In genomic region chr2:151292124-151292523, GRCh38 we compare ENCODE assay signal across 26 cellular contexts. TPM values are rescaled to one million over a fixed set of nuclear protein-coding genes. Genes with fewer than 3 reads are reported as not detected.
DNase-seq lines count a peak whose midpoint lies in the region; ATAC-seq, FAIRE-seq and TF ChIP-seq lines count a peak whose summit lies in the region.
"Had no signal": no experiment of that assay in that cellular context is flagged by ENCODE, and none has a peak within 500 bp of the region (broad histone marks: within the 10 kb centered on the region; RNA-seq: fewer than 3 reads in every experiment).

No MANE protein-coding gene starts in this region.

- H2BK120ac ChIP-seq in neuronal stem cell (ENCODE audit: low read depth, low read length): no peak overlapping the region

- no peak for TF ChIP-seq RAD21 in K562 (CRISPR knock-in tag; conservative IDR thresholded peaks at IDR 0.05 in 1 of 2, IDR thresholded peaks at IDR 0.05 in 1 of 2)

- DNase-seq in Right ventricle myocardium inferior (ENCODE audit: missing footprints) (no peak), left ventricle myocardium inferior (no peak), GM12891 (ENCODE audit: insufficient read length, low spot score) (no peak), K562 (ENCODE audit: extremely low read depth in 1 of 4, low spot score in 3 of 4) (peak in 2 of 4 experiments; percentile 28 to 32), smooth muscle cell (lab: John Stamatoyannopoulos, UW; ENCODE audit: unreplicated experiment) (no peak), COR-L47 (lab: John Stamatoyannopoulos, UW) (no peak), neuronal stem cell (ENCODE audit: low spot score) (no peak)
- DNase-seq in activated CD4-positive, alpha-beta T cell treated with anti-CD3 and anti-CD28 coated beads for 48 hours: no peak
- DNase-seq: AML-193; DMS53; GM23248; H9; MV-4-11; NCI-H1105 treated with DMSO at 0.1 percent for 48 hours; NCI-H146; NCI-H1930; NCI-H2107; NCI-H82; NK-92 treated with Interleukin-12 subunit alpha and Interleukin-12 subunit beta, amount 100 ng/mL, for 24 hours; RPMI8226; SHP77; T-cell had no signal

- H4K20me1 ChIP-seq in K562 (replicated peaks; ENCODE audit: control insufficient read depth, insufficient read depth, low read length) (no peaks in the 10 kb centered on the region), smooth muscle cell (ENCODE audit: low read depth) (no peaks in the 10 kb centered on the region)

- H3K36me3 ChIP-seq in left ventricle myocardium inferior: no peaks in the 10 kb centered on the region
- no peaks in the 10 kb centered on the region for H3K36me3 ChIP-seq in K562 (ENCODE audit: control insufficient read depth, insufficient read depth, low read length)
- no peaks in the 10 kb centered on the region for H3K36me3 ChIP-seq in smooth muscle cell (ENCODE audit: low read depth)
- H3K36me3 ChIP-seq in neuronal stem cell (replicated peaks in 1 of 2; ENCODE audit: control insufficient read depth in 2 of 2, insufficient read depth in 2 of 2, low read length in 2 of 2): no peaks in the 10 kb centered on the region

- no peak overlapping the region for H3K18ac ChIP-seq in neuronal stem cell (ENCODE audit: low read length)

- CTCF ChIA-PET in K562 (lab: Yijun Ruan, JAX; ENCODE audit: low intra/inter-chr PET ratio): no interaction called here

- no peak overlapping the region for H2BK5ac ChIP-seq in neuronal stem cell (ENCODE audit: low read length)

- no peak overlapping the region; the same call in 1 of the 2 replicates for H3K4me2 ChIP-seq in K562 (ENCODE audit: insufficient read depth, low read length)
- no peak overlapping the region for H3K4me2 ChIP-seq in smooth muscle cell
- no peak overlapping the region for H3K4me2 ChIP-seq in neuronal stem cell (ENCODE audit: insufficient read depth, low read length, poor library complexity, severe bottlenecking)

- H3K4ac ChIP-seq in neuronal stem cell (ENCODE audit: low read length): no peak overlapping the region

- H2BK15ac ChIP-seq in neuronal stem cell (ENCODE audit: low read length): no peak overlapping the region

- no peaks in the 10 kb centered on the region for H3K9me1 ChIP-seq in K562 (ENCODE audit: control insufficient read depth, insufficient read depth, low read length)

- no peak overlapping the region for H4K91ac ChIP-seq in neuronal stem cell (ENCODE audit: low read depth, low read length, poor library complexity)

- intact Hi-C loops in Right ventricle myocardium inferior (cut with DNase I) (loop anchor here (10.0 kb wide), 1 partner anchor 123 kb away; no protein-coding TSS in a partner anchor), left ventricle myocardium inferior (cut with micrococcal nuclease) (no loop called here), K562 (cut with micrococcal nuclease) (loop anchor here (5.0 kb wide), 1 partner anchor 45 kb away; no protein-coding TSS in a partner anchor)

- TF ChIP-seq POLR2A in GM12891 (IDR thresholded peaks at IDR 0.05; ENCODE audit: low read depth, low read length) (no peak), K562 (conservative IDR thresholded peaks at IDR 0.05) (no peak)

- H2AK5ac ChIP-seq in neuronal stem cell (ENCODE audit: low read depth, low read length): no peak overlapping the region

- H2AFZ ChIP-seq in K562 (ENCODE audit: low read depth, low read length) (peak overlapping the region; percentile 73), smooth muscle cell (ENCODE audit: low read depth) (peak overlapping the region; percentile 37), neuronal stem cell (ENCODE audit: low read length) (no peak overlapping the region)
- H2AFZ ChIP-seq: GM23248 had no signal

- no peak overlapping the region for H3K27ac ChIP-seq in left ventricle myocardium inferior (replicated peaks)
- H3K27ac ChIP-seq in K562 (ENCODE audit: extremely low read depth, low read depth, low read length): no peak overlapping the region
- no peak overlapping the region for H3K27ac ChIP-seq in smooth muscle cell (ENCODE audit: low read depth)
- no peak overlapping the region for H3K27ac ChIP-seq in neuronal stem cell (replicated peaks; ENCODE audit: low read length)
- H3K27ac ChIP-seq: C4-2B, GM23248 had no signal

- H3K9me3 ChIP-seq in left ventricle myocardium inferior (replicated peaks): no peaks in the 10 kb centered on the region
- H3K9me3 ChIP-seq in K562 (replicated peaks; ENCODE audit: control insufficient read depth, insufficient read depth, low read depth, low read length): no peaks in the 10 kb centered on the region
- no peaks in the 10 kb centered on the region for H3K9me3 ChIP-seq in smooth muscle cell (replicated peaks; ENCODE audit: low read depth)
- no peaks in the 10 kb centered on the region for H3K9me3 ChIP-seq in neuronal stem cell (replicated peaks in 1 of 2; ENCODE audit: control insufficient read depth in 2 of 2, insufficient read depth in 1 of 2, low read depth in 1 of 2, low read length in 2 of 2)

- BruUV-seq in K562 (replicated peaks; lab: Mats Ljungman, UMichigan): no TSS peak

- H3K79me2 ChIP-seq in K562 (ENCODE audit: control insufficient read depth, insufficient read depth, low read length) (peaks cover 17% of the 10 kb centered on the region; the same call in 2 of the 3 replicates), smooth muscle cell (ENCODE audit: low read depth) (no peaks in the 10 kb centered on the region)

- POLR2A ChIA-PET in K562 (lab: Yijun Ruan, JAX): interaction anchor here (0.9 kb wide), 1 partner anchor 9 kb away, joined by 4 read pairs; no protein-coding TSS in a partner anchor

- no peak overlapping the region for H4K8ac ChIP-seq in neuronal stem cell (ENCODE audit: low read depth, low read length)

- peak; percentile 38 for ATAC-seq in Right ventricle myocardium inferior
- ATAC-seq in K562: no peak
- ATAC-seq: T-cell had no signal

- 23% methylated on average over 2 of the region's 2 CpGs for WGBS in K562 (ENCODE audit: insufficient coverage, low coverage, missing lambda C conversion rate)
- WGBS in smooth muscle cell (ENCODE audit: low lambda C conversion rate): 93% methylated on average over 2 of the region's 2 CpGs
- no CpG with 5 or more reads among the region's 2 CpGs for WGBS in neuronal stem cell (ENCODE audit: extremely low coverage in 2 of 2, insufficient read length in 2 of 2, insufficient replicate concordance in 1 of 2), 2 donors

- FAIRE-seq in GM12891 (lab: Jason Lieb, UNC) (peak; percentile 13), K562 (lab: Jason Lieb, UNC) (no peak)
- FAIRE-seq: A204.1, D721Med had no signal

- no peaks in the 10 kb centered on the region for H3K79me1 ChIP-seq in neuronal stem cell (ENCODE audit: low read depth, low read length)

- H3K4me1 ChIP-seq in left ventricle myocardium inferior: peaks cover 33% of the 10 kb centered on the region
- H3K4me1 ChIP-seq in K562 (replicated peaks in 1 of 2; ENCODE audit: control insufficient read depth in 2 of 2, insufficient read depth in 2 of 2, low read length in 2 of 2): peaks cover 14 to 20% of the 10 kb centered on the region in 2 experiments; a peak in 4 of 5 replicates
- no peaks in the 10 kb centered on the region for H3K4me1 ChIP-seq in smooth muscle cell (ENCODE audit: low read depth)
- H3K4me1 ChIP-seq in neuronal stem cell (ENCODE audit: control insufficient read depth in 2 of 2, insufficient read depth in 1 of 2, low read depth in 1 of 2, low read length in 2 of 2): no peaks in the 10 kb centered on the region

- no peak overlapping the region for H3K4me3 ChIP-seq in left ventricle myocardium inferior
- H3K4me3 ChIP-seq in K562: no peak overlapping the region
- no peak overlapping the region for H3K4me3 ChIP-seq in smooth muscle cell
- H3K4me3 ChIP-seq in neuronal stem cell (ENCODE audit: low read length in 2 of 2): no peak overlapping the region
- H3K4me3 ChIP-seq: GM23248 had no signal

- H2BK12ac ChIP-seq in neuronal stem cell (ENCODE audit: low read length): no peak overlapping the region

- no peaks in the 10 kb centered on the region for H3F3A ChIP-seq in smooth muscle cell (ENCODE audit: low read depth)

- no peak for TF ChIP-seq CTCF in left ventricle myocardium inferior (IDR thresholded peaks at IDR 0.05; ENCODE audit: borderline replicate concordance)
- no peak for TF ChIP-seq CTCF in K562 (IDR thresholded peaks at IDR 0.05 in 2 of 3, conservative IDR thresholded peaks at IDR 0.05 in 1 of 3; ENCODE audit: insufficient read depth in 2 of 3, low read depth in 1 of 3, low read length in 3 of 3)
- TF ChIP-seq CTCF in smooth muscle cell (IDR thresholded peaks at IDR 0.05; ENCODE audit: borderline replicate concordance, insufficient read depth, poor library complexity, severe bottlenecking): no peak

- no peak overlapping the region for H3K23ac ChIP-seq in neuronal stem cell (ENCODE audit: low read depth, low read length, poor library complexity)

- H3K14ac ChIP-seq in neuronal stem cell (ENCODE audit: low read length): no peak overlapping the region

- no peak overlapping the region for H3K9ac ChIP-seq in K562 (ENCODE audit: insufficient read depth in 1 of 2, low read depth in 2 of 2, low read length in 2 of 2)
- no peak overlapping the region for H3K9ac ChIP-seq in smooth muscle cell (ENCODE audit: low read depth)
- no peak overlapping the region for H3K9ac ChIP-seq in neuronal stem cell (ENCODE audit: low read depth, low read length, poor library complexity)
- H3K9ac ChIP-seq: GM23248 had no signal

- TF ChIP-seq EP300 in K562 (IDR thresholded peaks at IDR 0.05; ENCODE audit: low read length): no peak

- H3K27me3 ChIP-seq in left ventricle myocardium inferior (ENCODE audit: low read depth): peaks cover 4% of the 10 kb centered on the region
- H3K27me3 ChIP-seq in K562 (ENCODE audit: control insufficient read depth in 2 of 2, insufficient read depth in 2 of 2, low read length in 2 of 2): no peaks in the 10 kb centered on the region
- no peaks in the 10 kb centered on the region for H3K27me3 ChIP-seq in smooth muscle cell (ENCODE audit: low read depth)
- H3K27me3 ChIP-seq in neuronal stem cell (ENCODE audit: control insufficient read depth in 3 of 3, insufficient read depth in 3 of 3, low read depth in 1 of 3, low read length in 3 of 3): peaks cover 0 to 8% (median 0%) of the 10 kb centered on the region in 3 experiments

- in situ Hi-C loops in K562 (cut with MboI): no loop called here

RNA-seq across cellular contexts. Expression of gene NMI, which starts 2.7 kb away (rescaled TPM):
- total RNA-seq in Right ventricle myocardium inferior (4.5 TPM), left ventricle myocardium inferior (2.9 TPM), K562 (2014; rRNA removed) (21.9 and 23.5 TPM in 2 replicates), K562 (2014; rRNA removed; fragmentation: Illumina TruSeq; extraction: Trizol) (20.3 and 23.6 TPM in 2 replicates), K562 (2015; rRNA removed; fragmentation: Illumina TruSeq; extraction: Trizol) (25.0 and 31.1 TPM in 2 replicates), K562 (2021) (23.3 and 25.0 TPM in 2 replicates), smooth muscle cell (2.4 and 4.3 TPM in 2 replicates)
- 41.4 TPM for polyA plus RNA-seq in GM12891 (2012; ENCODE audit: low read depth, missing spikeins)
- 3.5 and 10.2 TPM in 2 replicates for total RNA-seq in K562 (2011; cell fraction: chromatin; rRNA removed; ENCODE audit: low replicate concordance)
- total RNA-seq in K562 (2011; cell fraction: nucleolus; rRNA removed): 1.8 and 2.4 TPM in 2 replicates
- 5.3 and 8.5 TPM in 2 replicates for total RNA-seq in K562 (2011; cell fraction: nucleoplasm; rRNA removed)
- polyA plus RNA-seq in K562 (2011; rRNA removed) (13.6 and 17.4 TPM in 2 replicates), K562 (2014; fragmentation: Illumina TruSeq; extraction: Trizol) (34.0 and 39.5 TPM in 2 replicates), K562 (2014; fragmentation: Nextera tagmentation; extraction: Ambion mirVana) (10 to 100 TPM; 29.7 to 36.4 TPM), K562 (2014; rRNA removed) (35.7 and 39.0 TPM in 2 replicates), smooth muscle cell (2.5 and 4.8 TPM in 2 replicates)
- polyA plus RNA-seq in K562 (2011; cell fraction: cytosol; rRNA removed): 2.3 and 5.3 TPM in 2 replicates
- 2.6 and 4.1 TPM in 2 replicates for polyA plus RNA-seq in K562 (2011; cell fraction: nucleus; rRNA removed)
- 49.3 and 55.1 TPM in 2 replicates for polyA plus RNA-seq in K562 (2012)
- polyA minus RNA-seq in K562 (2011; rRNA and poly(A)+ RNA removed): 11.9 and 15.3 TPM in 2 replicates
- polyA minus RNA-seq in K562 (2011; cell fraction: cytosol; rRNA and poly(A)+ RNA removed): 4.5 and 7.8 TPM in 2 replicates
- polyA minus RNA-seq in K562 (2011; cell fraction: nucleus; rRNA and poly(A)+ RNA removed): 3.0 and 4.9 TPM in 2 replicates
- polyA plus RNA-seq in neuronal stem cell (2013, experiment 1 of 2): 1.4 TPM
- polyA plus RNA-seq in neuronal stem cell (2013, experiment 2 of 2): 1.1 TPM
- total RNA-seq: G401 had no signal

RNA-seq across cellular contexts. Expression of gene RBM43, which starts 30.5 kb away (rescaled TPM):
- total RNA-seq in Right ventricle myocardium inferior (2.1 TPM), left ventricle myocardium inferior (1.5 TPM), K562 (2014; rRNA removed) (2.3 and 2.6 TPM in 2 replicates), K562 (2014; rRNA removed; fragmentation: Illumina TruSeq; extraction: Trizol) (4.1 and 4.7 TPM in 2 replicates), K562 (2015; rRNA removed; fragmentation: Illumina TruSeq; extraction: Trizol) (2.9 and 3.4 TPM in 2 replicates), K562 (2021) (4.7 and 5.1 TPM in 2 replicates), smooth muscle cell (3.9 and 4.2 TPM in 2 replicates)
- 3.4 TPM for polyA plus RNA-seq in GM12891 (2012; ENCODE audit: low read depth, missing spikeins)
- total RNA-seq in K562 (2011; cell fraction: chromatin; rRNA removed; ENCODE audit: low replicate concordance): 3.7 and 6.6 TPM in 2 replicates
- total RNA-seq in K562 (2011; cell fraction: nucleolus; rRNA removed): 6.1 and 8.0 TPM in 2 replicates
- total RNA-seq in K562 (2011; cell fraction: nucleoplasm; rRNA removed): 6.0 and 10.2 TPM in 2 replicates
- polyA plus RNA-seq in K562 (2011; rRNA removed) (4.9 and 6.4 TPM in 2 replicates), K562 (2014; fragmentation: Illumina TruSeq; extraction: Trizol) (6.7 and 6.9 TPM in 2 replicates), K562 (2014; fragmentation: Nextera tagmentation; extraction: Ambion mirVana) (1 to 10 TPM; 1.3 to 1.6 TPM), K562 (2014; rRNA removed) (3.8 and 4.7 TPM in 2 replicates), smooth muscle cell (0.47 and 1.3 TPM in 2 replicates)
- 1.9 and 3.4 TPM in 2 replicates for polyA plus RNA-seq in K562 (2011; cell fraction: cytosol; rRNA removed)
- 3.5 and 6.2 TPM in 2 replicates for polyA plus RNA-seq in K562 (2011; cell fraction: nucleus; rRNA removed)
- polyA plus RNA-seq in K562 (2012): 3.7 and 5.1 TPM in 2 replicates
- 5.7 and 8.2 TPM in 2 replicates for polyA minus RNA-seq in K562 (2011; rRNA and poly(A)+ RNA removed)
- polyA minus RNA-seq in K562 (2011; cell fraction: cytosol; rRNA and poly(A)+ RNA removed): 2.2 and 3.2 TPM in 2 replicates
- 4.2 and 7.4 TPM in 2 replicates for polyA minus RNA-seq in K562 (2011; cell fraction: nucleus; rRNA and poly(A)+ RNA removed)
- 3.2 TPM for polyA plus RNA-seq in neuronal stem cell (2013, experiment 1 of 2)
- 3.2 TPM for polyA plus RNA-seq in neuronal stem cell (2013, experiment 2 of 2)
